ENCODE assay signal across 1 cellular context in the genomic region with DNA sequence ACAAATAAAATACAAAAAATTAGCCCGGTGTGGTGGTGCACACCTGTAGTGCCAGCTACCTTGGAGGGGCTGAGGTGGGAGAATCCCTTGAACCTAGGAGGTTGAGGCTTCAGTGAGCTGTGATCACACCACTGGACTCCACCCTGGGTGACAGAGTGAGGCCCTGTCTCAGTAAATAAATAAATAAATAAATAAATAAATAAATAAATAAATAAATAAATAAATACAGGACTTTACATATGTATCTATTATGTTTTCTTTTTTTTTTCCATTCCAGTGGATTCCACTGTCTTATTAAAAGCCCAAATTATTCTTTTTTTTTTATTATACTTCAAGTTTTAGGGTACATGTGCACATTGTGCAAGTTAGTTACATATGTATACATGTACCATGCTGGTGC.
A peak's percentile ranks its signal among the peaks of the same experiment; 100 is the strongest.
TF ChIP-seq lines count a peak whose summit lies in the region.

No MANE protein-coding gene starts in this region.

TF ChIP-seq in HEK293, 187 proteins besides CTCF, POLR2A, EP300 and RAD21 (continued from another document and continues in another):
- TF ChIP-seq, protein P1, sequence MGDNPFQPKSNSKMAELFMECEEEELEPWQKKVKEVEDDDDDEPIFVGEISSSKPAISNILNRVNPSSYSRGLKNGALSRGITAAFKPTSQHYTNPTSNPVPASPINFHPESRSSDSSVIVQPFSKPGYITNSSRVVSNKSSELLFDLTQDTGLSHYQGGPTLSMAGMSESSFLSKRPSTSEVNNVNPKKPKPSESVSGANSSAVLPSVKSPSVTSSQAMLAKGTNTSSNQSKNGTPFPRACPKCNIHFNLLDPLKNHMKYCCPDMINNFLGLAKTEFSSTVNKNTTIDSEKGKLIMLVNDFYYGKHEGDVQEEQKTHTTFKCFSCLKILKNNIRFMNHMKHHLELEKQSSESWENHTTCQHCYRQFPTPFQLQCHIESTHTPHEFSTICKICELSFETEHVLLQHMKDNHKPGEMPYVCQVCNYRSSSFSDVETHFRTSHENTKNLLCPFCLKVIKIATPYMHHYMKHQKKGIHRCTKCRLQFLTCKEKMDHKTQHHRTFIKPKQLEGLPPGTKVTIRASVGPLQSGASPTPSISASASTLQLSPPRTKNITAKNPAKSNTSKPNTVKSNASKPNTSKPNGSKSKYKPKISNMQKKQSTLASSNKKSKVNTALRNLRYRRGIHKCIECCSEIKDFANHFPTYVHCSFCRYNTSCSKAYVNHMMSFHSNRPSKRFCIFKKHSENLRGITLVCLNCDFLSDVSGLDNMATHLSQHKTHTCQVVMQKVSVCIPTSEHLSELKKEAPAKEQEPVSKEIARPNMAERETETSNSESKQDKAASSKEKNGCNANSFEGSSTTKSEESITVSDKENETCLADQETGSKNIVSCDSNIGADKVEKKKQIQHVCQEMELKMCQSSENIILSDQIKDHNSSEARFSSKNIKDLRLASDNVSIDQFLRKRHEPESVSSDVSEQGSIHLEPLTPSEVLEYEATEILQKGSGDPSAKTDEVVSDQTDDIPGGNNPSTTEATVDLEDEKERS (tag by site-specific recombination; IDR thresholded peaks at IDR 0.05) = no peak
- TF ChIP-seq ZEB2 (tag by site-specific recombination; IDR thresholded peaks at IDR 0.05) (no peak), ZNF248 (tag by site-specific recombination; IDR thresholded peaks at IDR 0.05) (no peak), REPIN1 (tag by site-specific recombination; IDR thresholded peaks at IDR 0.05; ENCODE audit: low read depth) (no peak), HOXC10 (CRISPR knock-in tag; IDR thresholded peaks at IDR 0.05) (no peak), ZNF426 (tag by site-specific recombination; IDR thresholded peaks at IDR 0.05) (peak; percentile 91), ZNF146 (tag by site-specific recombination; IDR thresholded peaks at IDR 0.05) (no peak), ZNF121 (tag by site-specific recombination; IDR thresholded peaks at IDR 0.05) (0 out of 2 replicates have a peak, but pooled peaks have one; percentile 12), ZNF610 (tag by site-specific recombination; IDR thresholded peaks at IDR 0.05; ENCODE audit: borderline replicate concordance) (no peak), OSR2 (tag by site-specific recombination; IDR thresholded peaks at IDR 0.05) (no peak), ZNF114 (tag by site-specific recombination; IDR thresholded peaks at IDR 0.05) (no peak), ZNF341 (tag by site-specific recombination; IDR thresholded peaks at IDR 0.05; ENCODE audit: low read depth) (no peak)
- TF ChIP-seq, protein P2, sequence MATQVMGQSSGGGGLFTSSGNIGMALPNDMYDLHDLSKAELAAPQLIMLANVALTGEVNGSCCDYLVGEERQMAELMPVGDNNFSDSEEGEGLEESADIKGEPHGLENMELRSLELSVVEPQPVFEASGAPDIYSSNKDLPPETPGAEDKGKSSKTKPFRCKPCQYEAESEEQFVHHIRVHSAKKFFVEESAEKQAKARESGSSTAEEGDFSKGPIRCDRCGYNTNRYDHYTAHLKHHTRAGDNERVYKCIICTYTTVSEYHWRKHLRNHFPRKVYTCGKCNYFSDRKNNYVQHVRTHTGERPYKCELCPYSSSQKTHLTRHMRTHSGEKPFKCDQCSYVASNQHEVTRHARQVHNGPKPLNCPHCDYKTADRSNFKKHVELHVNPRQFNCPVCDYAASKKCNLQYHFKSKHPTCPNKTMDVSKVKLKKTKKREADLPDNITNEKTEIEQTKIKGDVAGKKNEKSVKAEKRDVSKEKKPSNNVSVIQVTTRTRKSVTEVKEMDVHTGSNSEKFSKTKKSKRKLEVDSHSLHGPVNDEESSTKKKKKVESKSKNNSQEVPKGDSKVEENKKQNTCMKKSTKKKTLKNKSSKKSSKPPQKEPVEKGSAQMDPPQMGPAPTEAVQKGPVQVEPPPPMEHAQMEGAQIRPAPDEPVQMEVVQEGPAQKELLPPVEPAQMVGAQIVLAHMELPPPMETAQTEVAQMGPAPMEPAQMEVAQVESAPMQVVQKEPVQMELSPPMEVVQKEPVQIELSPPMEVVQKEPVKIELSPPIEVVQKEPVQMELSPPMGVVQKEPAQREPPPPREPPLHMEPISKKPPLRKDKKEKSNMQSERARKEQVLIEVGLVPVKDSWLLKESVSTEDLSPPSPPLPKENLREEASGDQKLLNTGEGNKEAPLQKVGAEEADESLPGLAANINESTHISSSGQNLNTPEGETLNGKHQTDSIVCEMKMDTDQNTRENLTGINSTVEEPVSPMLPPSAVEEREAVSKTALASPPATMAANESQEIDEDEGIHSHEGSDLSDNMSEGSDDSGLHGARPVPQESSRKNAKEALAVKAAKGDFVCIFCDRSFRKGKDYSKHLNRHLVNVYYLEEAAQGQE (tag by site-specific recombination; IDR thresholded peaks at IDR 0.05) = peak; percentile 72
- TF ChIP-seq, protein P3, sequence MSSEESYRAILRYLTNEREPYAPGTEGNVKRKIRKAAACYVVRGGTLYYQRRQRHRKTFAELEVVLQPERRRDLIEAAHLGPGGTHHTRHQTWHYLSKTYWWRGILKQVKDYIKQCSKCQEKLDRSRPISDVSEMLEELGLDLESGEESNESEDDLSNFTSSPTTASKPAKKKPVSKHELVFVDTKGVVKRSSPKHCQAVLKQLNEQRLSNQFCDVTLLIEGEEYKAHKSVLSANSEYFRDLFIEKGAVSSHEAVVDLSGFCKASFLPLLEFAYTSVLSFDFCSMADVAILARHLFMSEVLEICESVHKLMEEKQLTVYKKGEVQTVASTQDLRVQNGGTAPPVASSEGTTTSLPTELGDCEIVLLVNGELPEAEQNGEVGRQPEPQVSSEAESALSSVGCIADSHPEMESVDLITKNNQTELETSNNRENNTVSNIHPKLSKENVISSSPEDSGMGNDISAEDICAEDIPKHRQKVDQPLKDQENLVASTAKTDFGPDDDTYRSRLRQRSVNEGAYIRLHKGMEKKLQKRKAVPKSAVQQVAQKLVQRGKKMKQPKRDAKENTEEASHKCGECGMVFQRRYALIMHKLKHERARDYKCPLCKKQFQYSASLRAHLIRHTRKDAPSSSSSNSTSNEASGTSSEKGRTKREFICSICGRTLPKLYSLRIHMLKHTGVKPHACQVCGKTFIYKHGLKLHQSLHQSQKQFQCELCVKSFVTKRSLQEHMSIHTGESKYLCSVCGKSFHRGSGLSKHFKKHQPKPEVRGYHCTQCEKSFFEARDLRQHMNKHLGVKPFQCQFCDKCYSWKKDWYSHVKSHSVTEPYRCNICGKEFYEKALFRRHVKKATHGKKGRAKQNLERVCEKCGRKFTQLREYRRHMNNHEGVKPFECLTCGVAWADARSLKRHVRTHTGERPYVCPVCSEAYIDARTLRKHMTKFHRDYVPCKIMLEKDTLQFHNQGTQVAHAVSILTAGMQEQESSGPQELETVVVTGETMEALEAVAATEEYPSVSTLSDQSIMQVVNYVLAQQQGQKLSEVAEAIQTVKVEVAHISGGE (tag by site-specific recombination; conservative IDR thresholded peaks at IDR 0.05; ENCODE audit: low read depth) = peak; percentile 73
- TF ChIP-seq, protein P4, sequence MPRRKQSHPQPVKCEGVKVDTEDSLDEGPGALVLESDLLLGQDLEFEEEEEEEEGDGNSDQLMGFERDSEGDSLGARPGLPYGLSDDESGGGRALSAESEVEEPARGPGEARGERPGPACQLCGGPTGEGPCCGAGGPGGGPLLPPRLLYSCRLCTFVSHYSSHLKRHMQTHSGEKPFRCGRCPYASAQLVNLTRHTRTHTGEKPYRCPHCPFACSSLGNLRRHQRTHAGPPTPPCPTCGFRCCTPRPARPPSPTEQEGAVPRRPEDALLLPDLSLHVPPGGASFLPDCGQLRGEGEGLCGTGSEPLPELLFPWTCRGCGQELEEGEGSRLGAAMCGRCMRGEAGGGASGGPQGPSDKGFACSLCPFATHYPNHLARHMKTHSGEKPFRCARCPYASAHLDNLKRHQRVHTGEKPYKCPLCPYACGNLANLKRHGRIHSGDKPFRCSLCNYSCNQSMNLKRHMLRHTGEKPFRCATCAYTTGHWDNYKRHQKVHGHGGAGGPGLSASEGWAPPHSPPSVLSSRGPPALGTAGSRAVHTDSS (tag by site-specific recombination; IDR thresholded peaks at IDR 0.05) = no peak
- TF ChIP-seq, protein P5, sequence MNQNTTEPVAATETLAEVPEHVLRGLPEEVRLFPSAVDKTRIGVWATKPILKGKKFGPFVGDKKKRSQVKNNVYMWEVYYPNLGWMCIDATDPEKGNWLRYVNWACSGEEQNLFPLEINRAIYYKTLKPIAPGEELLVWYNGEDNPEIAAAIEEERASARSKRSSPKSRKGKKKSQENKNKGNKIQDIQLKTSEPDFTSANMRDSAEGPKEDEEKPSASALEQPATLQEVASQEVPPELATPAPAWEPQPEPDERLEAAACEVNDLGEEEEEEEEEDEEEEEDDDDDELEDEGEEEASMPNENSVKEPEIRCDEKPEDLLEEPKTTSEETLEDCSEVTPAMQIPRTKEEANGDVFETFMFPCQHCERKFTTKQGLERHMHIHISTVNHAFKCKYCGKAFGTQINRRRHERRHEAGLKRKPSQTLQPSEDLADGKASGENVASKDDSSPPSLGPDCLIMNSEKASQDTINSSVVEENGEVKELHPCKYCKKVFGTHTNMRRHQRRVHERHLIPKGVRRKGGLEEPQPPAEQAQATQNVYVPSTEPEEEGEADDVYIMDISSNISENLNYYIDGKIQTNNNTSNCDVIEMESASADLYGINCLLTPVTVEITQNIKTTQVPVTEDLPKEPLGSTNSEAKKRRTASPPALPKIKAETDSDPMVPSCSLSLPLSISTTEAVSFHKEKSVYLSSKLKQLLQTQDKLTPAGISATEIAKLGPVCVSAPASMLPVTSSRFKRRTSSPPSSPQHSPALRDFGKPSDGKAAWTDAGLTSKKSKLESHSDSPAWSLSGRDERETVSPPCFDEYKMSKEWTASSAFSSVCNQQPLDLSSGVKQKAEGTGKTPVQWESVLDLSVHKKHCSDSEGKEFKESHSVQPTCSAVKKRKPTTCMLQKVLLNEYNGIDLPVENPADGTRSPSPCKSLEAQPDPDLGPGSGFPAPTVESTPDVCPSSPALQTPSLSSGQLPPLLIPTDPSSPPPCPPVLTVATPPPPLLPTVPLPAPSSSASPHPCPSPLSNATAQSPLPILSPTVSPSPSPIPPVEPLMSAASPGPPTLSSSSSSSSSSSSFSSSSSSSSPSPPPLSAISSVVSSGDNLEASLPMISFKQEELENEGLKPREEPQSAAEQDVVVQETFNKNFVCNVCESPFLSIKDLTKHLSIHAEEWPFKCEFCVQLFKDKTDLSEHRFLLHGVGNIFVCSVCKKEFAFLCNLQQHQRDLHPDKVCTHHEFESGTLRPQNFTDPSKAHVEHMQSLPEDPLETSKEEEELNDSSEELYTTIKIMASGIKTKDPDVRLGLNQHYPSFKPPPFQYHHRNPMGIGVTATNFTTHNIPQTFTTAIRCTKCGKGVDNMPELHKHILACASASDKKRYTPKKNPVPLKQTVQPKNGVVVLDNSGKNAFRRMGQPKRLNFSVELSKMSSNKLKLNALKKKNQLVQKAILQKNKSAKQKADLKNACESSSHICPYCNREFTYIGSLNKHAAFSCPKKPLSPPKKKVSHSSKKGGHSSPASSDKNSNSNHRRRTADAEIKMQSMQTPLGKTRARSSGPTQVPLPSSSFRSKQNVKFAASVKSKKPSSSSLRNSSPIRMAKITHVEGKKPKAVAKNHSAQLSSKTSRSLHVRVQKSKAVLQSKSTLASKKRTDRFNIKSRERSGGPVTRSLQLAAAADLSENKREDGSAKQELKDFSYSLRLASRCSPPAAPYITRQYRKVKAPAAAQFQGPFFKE (tag by site-specific recombination; IDR thresholded peaks at IDR 0.05; ENCODE audit: borderline replicate concordance) = no peak
- TF ChIP-seq, protein P6, sequence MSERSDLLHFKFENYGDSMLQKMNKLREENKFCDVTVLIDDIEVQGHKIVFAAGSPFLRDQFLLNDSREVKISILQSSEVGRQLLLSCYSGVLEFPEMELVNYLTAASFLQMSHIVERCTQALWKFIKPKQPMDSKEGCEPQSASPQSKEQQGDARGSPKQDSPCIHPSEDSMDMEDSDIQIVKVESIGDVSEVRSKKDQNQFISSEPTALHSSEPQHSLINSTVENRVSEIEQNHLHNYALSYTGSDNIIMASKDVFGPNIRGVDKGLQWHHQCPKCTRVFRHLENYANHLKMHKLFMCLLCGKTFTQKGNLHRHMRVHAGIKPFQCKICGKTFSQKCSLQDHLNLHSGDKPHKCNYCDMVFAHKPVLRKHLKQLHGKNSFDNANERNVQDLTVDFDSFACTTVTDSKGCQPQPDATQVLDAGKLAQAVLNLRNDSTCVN (tag by site-specific recombination; optimal IDR thresholded peaks at IDR 0.05) = no peak
- TF ChIP-seq, protein P7, sequence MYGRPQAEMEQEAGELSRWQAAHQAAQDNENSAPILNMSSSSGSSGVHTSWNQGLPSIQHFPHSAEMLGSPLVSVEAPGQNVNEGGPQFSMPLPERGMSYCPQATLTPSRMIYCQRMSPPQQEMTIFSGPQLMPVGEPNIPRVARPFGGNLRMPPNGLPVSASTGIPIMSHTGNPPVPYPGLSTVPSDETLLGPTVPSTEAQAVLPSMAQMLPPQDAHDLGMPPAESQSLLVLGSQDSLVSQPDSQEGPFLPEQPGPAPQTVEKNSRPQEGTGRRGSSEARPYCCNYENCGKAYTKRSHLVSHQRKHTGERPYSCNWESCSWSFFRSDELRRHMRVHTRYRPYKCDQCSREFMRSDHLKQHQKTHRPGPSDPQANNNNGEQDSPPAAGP (tag by site-specific recombination; IDR thresholded peaks at IDR 0.05) = no peak
- TF ChIP-seq, protein P8, sequence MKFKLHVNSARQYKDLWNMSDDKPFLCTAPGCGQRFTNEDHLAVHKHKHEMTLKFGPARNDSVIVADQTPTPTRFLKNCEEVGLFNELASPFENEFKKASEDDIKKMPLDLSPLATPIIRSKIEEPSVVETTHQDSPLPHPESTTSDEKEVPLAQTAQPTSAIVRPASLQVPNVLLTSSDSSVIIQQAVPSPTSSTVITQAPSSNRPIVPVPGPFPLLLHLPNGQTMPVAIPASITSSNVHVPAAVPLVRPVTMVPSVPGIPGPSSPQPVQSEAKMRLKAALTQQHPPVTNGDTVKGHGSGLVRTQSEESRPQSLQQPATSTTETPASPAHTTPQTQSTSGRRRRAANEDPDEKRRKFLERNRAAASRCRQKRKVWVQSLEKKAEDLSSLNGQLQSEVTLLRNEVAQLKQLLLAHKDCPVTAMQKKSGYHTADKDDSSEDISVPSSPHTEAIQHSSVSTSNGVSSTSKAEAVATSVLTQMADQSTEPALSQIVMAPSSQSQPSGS (tag by site-specific recombination; IDR thresholded peaks at IDR 0.05; ENCODE audit: low read depth) = no peak
- TF ChIP-seq, protein P9, sequence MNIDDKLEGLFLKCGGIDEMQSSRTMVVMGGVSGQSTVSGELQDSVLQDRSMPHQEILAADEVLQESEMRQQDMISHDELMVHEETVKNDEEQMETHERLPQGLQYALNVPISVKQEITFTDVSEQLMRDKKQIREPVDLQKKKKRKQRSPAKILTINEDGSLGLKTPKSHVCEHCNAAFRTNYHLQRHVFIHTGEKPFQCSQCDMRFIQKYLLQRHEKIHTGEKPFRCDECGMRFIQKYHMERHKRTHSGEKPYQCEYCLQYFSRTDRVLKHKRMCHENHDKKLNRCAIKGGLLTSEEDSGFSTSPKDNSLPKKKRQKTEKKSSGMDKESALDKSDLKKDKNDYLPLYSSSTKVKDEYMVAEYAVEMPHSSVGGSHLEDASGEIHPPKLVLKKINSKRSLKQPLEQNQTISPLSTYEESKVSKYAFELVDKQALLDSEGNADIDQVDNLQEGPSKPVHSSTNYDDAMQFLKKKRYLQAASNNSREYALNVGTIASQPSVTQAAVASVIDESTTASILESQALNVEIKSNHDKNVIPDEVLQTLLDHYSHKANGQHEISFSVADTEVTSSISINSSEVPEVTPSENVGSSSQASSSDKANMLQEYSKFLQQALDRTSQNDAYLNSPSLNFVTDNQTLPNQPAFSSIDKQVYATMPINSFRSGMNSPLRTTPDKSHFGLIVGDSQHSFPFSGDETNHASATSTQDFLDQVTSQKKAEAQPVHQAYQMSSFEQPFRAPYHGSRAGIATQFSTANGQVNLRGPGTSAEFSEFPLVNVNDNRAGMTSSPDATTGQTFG (tag by site-specific recombination; IDR thresholded peaks at IDR 0.05; ENCODE audit: borderline replicate concordance) = no peak
